ENCODE assay signal across 30 cellular contexts in genomic region chr11:47461876-47462275, GRCh38. TPM values are rescaled to one million over a fixed set of nuclear protein-coding genes. Genes with fewer than 3 reads are reported as not detected.
DNase-seq lines count a peak whose midpoint lies in the region; ATAC-seq and TF ChIP-seq lines count a peak whose summit lies in the region.
"Had no signal": no experiment of that assay in that cellular context is flagged by ENCODE, and none has a peak within 500 bp of the region (broad histone marks: within the 10 kb centered on the region; RNA-seq: fewer than 3 reads in every experiment).

No MANE protein-coding gene starts in this region.

- H3K4me3 ChIP-seq in SK-N-MC: no peak overlapping the region
- no peak overlapping the region for H3K4me3 ChIP-seq in mammary epithelial cell (replicated peaks in 1 of 3; ENCODE audit: insufficient read depth in 1 of 3, low read depth in 2 of 3, low read length in 3 of 3)
- H3K4me3 ChIP-seq: colonic mucosa, right lobe of liver, thoracic aorta, uterus had no signal

- H3K9me3 ChIP-seq in SK-N-MC (ENCODE audit: low read depth, low read length) (no peaks in the 10 kb centered on the region), mammary epithelial cell (replicated peaks; ENCODE audit: insufficient read depth, low read length) (no peaks in the 10 kb centered on the region)
- H3K9me3 ChIP-seq: colonic mucosa, neutrophil, right lobe of liver, thoracic aorta, uterus had no signal

- peak overlapping the region; percentile 77 for H3K27ac Mint-ChIP-seq in activated T-cell treated with anti-CD3 and anti-CD28 coated beads, Interleukin-2, amount 50 U/mL, for 24 hours
- peak overlapping the region; percentile 44 for H3K27ac Mint-ChIP-seq in endothelial cell (ENCODE audit: unreplicated experiment)
- peak overlapping the region; percentile 83 for H3K27ac Mint-ChIP-seq in stimulated activated naive B cell treated with anti-CD40 and anti-IgM and Interleukin-4, amounts not matched to agents 10 μg/mL and 1 μg/mL and 100 μg/mL, for 72 hours
- H3K27ac Mint-ChIP-seq: activated CD8-positive, alpha-beta T cell treated with anti-CD3 and anti-CD28 coated beads, Interleukin-2, amount 10 ng/mL, durations not matched to agents 7 days and 5 days had no signal

- 0 out of 2 replicates have a peak overlapping the region, but pooled peaks have one; percentile 3 for H3K27ac ChIP-seq in SK-N-MC
- no peak overlapping the region for H3K27ac ChIP-seq in mammary epithelial cell (ENCODE audit: insufficient read depth, low read depth, low read length)
- H3K27ac ChIP-seq: colonic mucosa, neutrophil, right lobe of liver, thoracic aorta, uterus had no signal

- H3K27me3 ChIP-seq in mammary epithelial cell (ENCODE audit: insufficient read depth, low read length): no peaks in the 10 kb centered on the region
- H3K27me3 ChIP-seq: colonic mucosa, neutrophil, right lobe of liver, uterus had no signal

- no peak for DNase-seq in activated T-cell treated with anti-CD3 and anti-CD28 coated beads, Interleukin-2, amount 50 U/mL, for 24 hours
- DNase-seq in activated T-cell treated with anti-CD3 and anti-CD28 coated beads for 4 hours: no peak
- DNase-seq in SK-N-MC (ENCODE audit: low read depth, low spot score): no peak
- DNase-seq in endothelial cell (ENCODE audit: low spot score): no peak
- no peak for DNase-seq in stimulated activated naive B cell treated with anti-CD40 and anti-IgM and Interleukin-4, amounts not matched to agents 10 μg/mL and 1 μg/mL and 100 μg/mL, for 72 hours
- no peak for DNase-seq in epidermal melanocyte (ENCODE audit: insufficient read length, low spot score)
- DNase-seq in NCI-H226: no peak
- no peak for DNase-seq in mammary epithelial cell
- DNase-seq: activated CD4-positive, alpha-beta T cell treated with anti-CD3 and anti-CD28 coated beads for 1 hour; activated CD8-positive, alpha-beta T cell treated with anti-CD3 and anti-CD28 coated beads, Interleukin-2, amount 10 ng/mL, durations not matched to agents 7 days and 5 days; activated gamma-delta T cell treated with Interleukin-2 at 50 U/mL for 16 hours; CD4-positive, CD25-positive, alpha-beta regulatory T cell; colonic mucosa; effector CD8-positive, alpha-beta T cell; EL; foreskin melanocyte; GOT3; IMR-90; left cardiac atrium; NCI-H1048; NCI-H1694 treated with DMSO at 0.1 percent for 48 hours; NCI-H526; right lobe of liver; stimulated activated CD4-positive, alpha-beta T cell treated with anti-CD3 and anti-CD28 coated beads, Interleukin-4, amount 100 ng/mL, for 4 hours; stimulated activated naive CD8-positive, alpha-beta T cell treated with anti-CD3 and anti-CD28 coated beads, Interleukin-15, Interleukin-2, amounts not matched to agents 100 U/mL and 50 U/mL, for 24 hours; uterus had no signal

- H3K4me2 ChIP-seq in mammary epithelial cell (ENCODE audit: insufficient read depth, low read depth, low read length): no peak overlapping the region

- H3K79me2 ChIP-seq in mammary epithelial cell (ENCODE audit: insufficient read depth, low read length): peaks cover 31% of the 10 kb centered on the region

- H3K36me3 Mint-ChIP-seq in activated T-cell treated with anti-CD3 and anti-CD28 coated beads, Interleukin-2, amount 50 U/mL, for 24 hours (ENCODE audit: low read depth): peaks cover 54% of the 10 kb centered on the region
- peaks cover 9% of the 10 kb centered on the region for H3K36me3 Mint-ChIP-seq in endothelial cell (ENCODE audit: low read depth, unreplicated experiment)
- H3K36me3 Mint-ChIP-seq in stimulated activated naive B cell treated with anti-CD40 and anti-IgM and Interleukin-4, amounts not matched to agents 10 μg/mL and 1 μg/mL and 100 μg/mL, for 72 hours: peaks cover 20 to 25% of the 10 kb centered on the region in 2 donors

- dilution Hi-C loops in mammary epithelial cell (cut with HindIII; ENCODE audit: low sequenced_read_pairs): no loop called here

- in situ Hi-C loops in mammary epithelial cell (cut with MboI; ENCODE audit: low sequenced_read_pairs in 2 of 2): no loop called here

- no peaks in the 10 kb centered on the region for H3K9me3 Mint-ChIP-seq in activated T-cell treated with anti-CD3 and anti-CD28 coated beads, Interleukin-2, amount 50 U/mL, for 24 hours
- no peaks in the 10 kb centered on the region for H3K9me3 Mint-ChIP-seq in endothelial cell (ENCODE audit: unreplicated experiment)
- H3K9me3 Mint-ChIP-seq in stimulated activated naive B cell treated with anti-CD40 and anti-IgM and Interleukin-4, amounts not matched to agents 10 μg/mL and 1 μg/mL and 100 μg/mL, for 72 hours: no peaks in the 10 kb centered on the region
- H3K9me3 Mint-ChIP-seq: CD4-positive, CD25-positive, alpha-beta regulatory T cell had no signal

- H3K4me1 ChIP-seq in mammary epithelial cell (ENCODE audit: insufficient read depth, low read length): no peaks in the 10 kb centered on the region
- H3K4me1 ChIP-seq: colonic mucosa had no signal

- CTCF ChIA-PET in mammary epithelial cell (lab: Charles Lee; ENCODE audit: low non-redundant PET): no interaction called here

- 88% methylated on average over 7 of the region's 7 CpGs for WGBS in mammary epithelial cell (ENCODE audit: low coverage, missing lambda C conversion rate)

- no peak overlapping the region for H3K4me3 Mint-ChIP-seq in activated T-cell treated with anti-CD3 and anti-CD28 coated beads, Interleukin-2, amount 50 U/mL, for 24 hours
- H3K4me3 Mint-ChIP-seq in endothelial cell (ENCODE audit: unreplicated experiment): no peak overlapping the region
- no peak overlapping the region for H3K4me3 Mint-ChIP-seq in stimulated activated naive B cell treated with anti-CD40 and anti-IgM and Interleukin-4, amounts not matched to agents 10 μg/mL and 1 μg/mL and 100 μg/mL, for 72 hours
- H3K4me3 Mint-ChIP-seq: activated CD8-positive, alpha-beta T cell treated with anti-CD3 and anti-CD28 coated beads, Interleukin-2, amount 10 ng/mL, durations not matched to agents 7 days and 5 days; CD4-positive, CD25-positive, alpha-beta regulatory T cell had no signal

- no peak overlapping the region for H2AFZ ChIP-seq in mammary epithelial cell (ENCODE audit: low read depth, low read length)

- no peaks in the 10 kb centered on the region for H3K27me3 Mint-ChIP-seq in activated T-cell treated with anti-CD3 and anti-CD28 coated beads, Interleukin-2, amount 50 U/mL, for 24 hours
- H3K27me3 Mint-ChIP-seq in endothelial cell (ENCODE audit: unreplicated experiment): peaks cover 9% of the 10 kb centered on the region
- H3K27me3 Mint-ChIP-seq in stimulated activated naive B cell treated with anti-CD40 and anti-IgM and Interleukin-4, amounts not matched to agents 10 μg/mL and 1 μg/mL and 100 μg/mL, for 72 hours: no peaks in the 10 kb centered on the region
- H3K27me3 Mint-ChIP-seq: CD4-positive, CD25-positive, alpha-beta regulatory T cell had no signal

- BruUV-seq in mammary epithelial cell (replicated peaks; lab: Mats Ljungman, UMichigan): no TSS peak

- TF ChIP-seq CTCF in endothelial cell (IDR thresholded peaks at IDR 0.05; ENCODE audit: unreplicated experiment) (no peak), mammary epithelial cell (conservative IDR thresholded peaks at IDR 0.05 in 1 of 2, IDR thresholded peaks at IDR 0.05 in 1 of 2; ENCODE audit: extremely low read depth in 1 of 2, insufficient read depth in 1 of 2, low read depth in 1 of 2, low read length in 2 of 2) (no peak)

- no peaks in the 10 kb centered on the region for H4K20me1 ChIP-seq in mammary epithelial cell (ENCODE audit: insufficient read depth, low read length)

- no peak for ATAC-seq in stimulated activated naive B cell treated with anti-CD40 and anti-IgM and Interleukin-4, amounts not matched to agents 10 μg/mL and 1 μg/mL and 100 μg/mL, for 72 hours (replicated peaks)
- ATAC-seq: activated CD8-positive, alpha-beta T cell treated with anti-CD3 and anti-CD28 coated beads, Interleukin-2, amount 10 ng/mL, durations not matched to agents 7 days and 5 days; esophagus mucosa; left cardiac atrium; right lobe of liver; stimulated activated naive CD8-positive, alpha-beta T cell treated with anti-CD3 and anti-CD28 coated beads, Interleukin-15, Interleukin-2, amounts not matched to agents 100 U/mL and 50 U/mL, for 24 hours had no signal

- H3K4me1 Mint-ChIP-seq in activated T-cell treated with anti-CD3 and anti-CD28 coated beads, Interleukin-2, amount 50 U/mL, for 24 hours (ENCODE audit: low read depth): peaks cover 3% of the 10 kb centered on the region
- H3K4me1 Mint-ChIP-seq in endothelial cell (ENCODE audit: unreplicated experiment): peaks cover 22% of the 10 kb centered on the region
- peaks cover 7 to 23% of the 10 kb centered on the region in 2 donors for H3K4me1 Mint-ChIP-seq in stimulated activated naive B cell treated with anti-CD40 and anti-IgM and Interleukin-4, amounts not matched to agents 10 μg/mL and 1 μg/mL and 100 μg/mL, for 72 hours

- H3K36me3 ChIP-seq in SK-N-MC (ENCODE audit: insufficient read depth, low read length) (peaks cover 24% of the 10 kb centered on the region), mammary epithelial cell (ENCODE audit: insufficient read depth, low read length) (no peaks in the 10 kb centered on the region)
- H3K36me3 ChIP-seq: colonic mucosa, uterus had no signal

- H3K9ac ChIP-seq in SK-N-MC (ENCODE audit: insufficient read length) (no peak overlapping the region), mammary epithelial cell (ENCODE audit: insufficient read depth, low read length) (no peak overlapping the region)

- intact Hi-C loops in mammary epithelial cell (cut with micrococcal nuclease): no loop called here

RNA-seq across cellular contexts. Expression of gene RAPSN, which starts 12.9 kb away (rescaled TPM):
- total RNA-seq in endothelial cell (ENCODE audit: unreplicated experiment) (0.95 TPM), mammary epithelial cell (under 1 TPM; 0.17 to 0.99 TPM)
- 0.05 TPM for polyA plus RNA-seq in mammary epithelial cell
- polyA minus RNA-seq in mammary epithelial cell: not detected
- total RNA-seq: colonic mucosa, IMR-90, left cardiac atrium, SK-MEL-5 had no signal
- polyA plus RNA-seq: CD4-positive, CD25-positive, alpha-beta regulatory T cell had no signal

RNA-seq across cellular contexts. Expression of gene PSMC3, which starts 35.6 kb away (rescaled TPM):
- total RNA-seq in endothelial cell (ENCODE audit: unreplicated experiment): 127 TPM
- 100 to 1,000 TPM in 1 of 2 donors, 10 to 100 TPM in 1; 72.7 to 142 TPM for total RNA-seq in mammary epithelial cell
- 168 TPM for polyA plus RNA-seq in mammary epithelial cell
- 202 TPM for polyA minus RNA-seq in mammary epithelial cell

RNA-seq across cellular contexts. Expression of gene SLC39A13, which starts 53.5 kb away (rescaled TPM):
- total RNA-seq in endothelial cell (ENCODE audit: unreplicated experiment) (40.9 TPM), mammary epithelial cell (10 to 100 TPM; 55.5 to 97.2 TPM)
- 57.1 TPM for polyA plus RNA-seq in mammary epithelial cell
- polyA minus RNA-seq in mammary epithelial cell: 31.6 TPM
